8 cellular contexts compared by ENCODE assay signal in the genomic region with DNA sequence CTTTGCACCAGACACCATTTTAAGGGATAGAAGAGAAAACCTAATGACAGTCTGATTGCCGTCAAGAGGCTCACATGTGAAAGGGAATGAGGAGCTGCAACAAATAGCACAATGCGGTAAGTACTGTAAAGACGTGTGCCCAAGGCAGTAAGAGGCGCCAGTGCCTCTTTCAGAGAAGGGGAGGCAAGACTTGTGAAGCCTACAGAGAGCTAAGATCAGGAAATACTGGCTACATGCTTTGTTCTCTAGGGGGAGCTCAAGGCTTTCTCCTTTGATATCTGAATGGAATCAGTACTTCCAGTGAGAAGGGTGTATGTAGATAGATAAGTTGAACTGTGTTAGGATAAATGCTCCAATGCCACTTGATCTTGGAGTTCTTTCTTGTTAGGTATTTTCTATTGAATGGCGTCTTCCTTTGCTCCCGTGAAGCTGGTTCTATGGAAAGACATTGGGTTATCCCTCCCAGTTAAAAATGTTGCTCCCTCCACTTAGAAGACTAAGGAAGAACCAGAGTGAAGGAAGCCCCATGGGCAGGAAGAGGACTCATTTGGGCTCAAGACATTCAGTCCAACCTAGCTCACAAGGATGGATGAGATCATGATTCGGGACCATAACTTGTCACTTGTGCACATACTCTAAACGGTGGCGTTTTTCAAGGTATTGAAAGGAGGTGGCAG. TPM values are rescaled to one million over a fixed set of nuclear protein-coding genes. Genes with fewer than 3 reads are reported as not detected.
DNase-seq lines count a peak whose midpoint lies in the region; TF ChIP-seq lines count a peak whose summit lies in the region.

No MANE protein-coding gene starts in this region.

- TF ChIP-seq CTCF in thyroid gland (IDR thresholded peaks at IDR 0.05) = peak in 5 of 6 experiments; percentile 32 to 85 (median 59)

- H3K9me3 ChIP-seq in HAP-1 (no peaks in the 10 kb centered on the region), thyroid gland (no peaks in the 10 kb centered on the region)

- in situ Hi-C loops in HAP-1 (cut with MboI; ENCODE audit: low sequenced_read_pairs) = loop anchor here (5.0 kb wide), 1 partner anchor 73 kb away; the partner anchor contains the start of gene RNF20

- intact Hi-C loops in thyroid gland (cut with DNase I) = loop anchor here (2.0 kb wide), 1 partner anchor 70 kb away; no protein-coding TSS in a partner anchor

- WGBS in thyroid gland, 2 donors = 44 to 45% methylated on average over 9 of the region's 9 CpGs

- no peak for TF ChIP-seq POLR2A in thyroid gland (IDR thresholded peaks at IDR 0.05)

- H3K4me3 ChIP-seq in HAP-1 = no peak overlapping the region
- no peak overlapping the region for H3K4me3 ChIP-seq in thyroid gland (replicated peaks in 1 of 3)

- H3K36me3 ChIP-seq in HAP-1 (replicated peaks) (no peaks in the 10 kb centered on the region), thyroid gland (no peaks in the 10 kb centered on the region)

- H3K4me1 ChIP-seq in HAP-1 (no peaks in the 10 kb centered on the region), thyroid gland (no peaks in the 10 kb centered on the region)

- no peak overlapping the region for H3K27ac ChIP-seq in thyroid gland

- H3K27me3 ChIP-seq in HAP-1 (ENCODE audit: low read depth) (no peaks in the 10 kb centered on the region), thyroid gland (no peaks in the 10 kb centered on the region)

- DNase-seq in 8988T = peak; percentile 29
- peak; percentile 33 for DNase-seq in GM04503 (ENCODE audit: low read depth)
- DNase-seq in HAP-1 (ENCODE audit: low spot score in 2 of 2) = peak; percentile 37 to 69
- DNase-seq in LHCN-M2 (ENCODE audit: low read depth) = peak; percentile 81
- peak; percentile 91 for DNase-seq in OCI-M1 (lab: John Stamatoyannopoulos, UW)
- peak; percentile 94 for DNase-seq in cerebellar cortex (ENCODE audit: low spot score)
- peak; percentile 80 for DNase-seq in kidney tubule cell (ENCODE audit: low spot score)
- no peak for DNase-seq in thyroid gland

RNA-seq across cellular contexts. Expression of gene ALDOB, which starts 23.5 kb away (rescaled TPM):
- not detected in 2 replicates for total RNA-seq in LHCN-M2 (2014; rRNA removed)
- polyA plus RNA-seq in LHCN-M2 (2012) = not detected
- not detected for total RNA-seq in thyroid gland

Comparison
In these comparisons a context has a peak if more than half of its experiments do, and no peak if none do; other contexts are left out.
1. DNase-seq: peak in 8988T (single experiment), GM04503 (single experiment), HAP-1 (2 of 2), LHCN-M2 (single experiment), OCI-M1 (single experiment), cerebellar cortex (single experiment) and kidney tubule cell (single experiment); none in thyroid gland (0 of 2).